1 cellular context compared by ENCODE assay signal in the genomic region with DNA sequence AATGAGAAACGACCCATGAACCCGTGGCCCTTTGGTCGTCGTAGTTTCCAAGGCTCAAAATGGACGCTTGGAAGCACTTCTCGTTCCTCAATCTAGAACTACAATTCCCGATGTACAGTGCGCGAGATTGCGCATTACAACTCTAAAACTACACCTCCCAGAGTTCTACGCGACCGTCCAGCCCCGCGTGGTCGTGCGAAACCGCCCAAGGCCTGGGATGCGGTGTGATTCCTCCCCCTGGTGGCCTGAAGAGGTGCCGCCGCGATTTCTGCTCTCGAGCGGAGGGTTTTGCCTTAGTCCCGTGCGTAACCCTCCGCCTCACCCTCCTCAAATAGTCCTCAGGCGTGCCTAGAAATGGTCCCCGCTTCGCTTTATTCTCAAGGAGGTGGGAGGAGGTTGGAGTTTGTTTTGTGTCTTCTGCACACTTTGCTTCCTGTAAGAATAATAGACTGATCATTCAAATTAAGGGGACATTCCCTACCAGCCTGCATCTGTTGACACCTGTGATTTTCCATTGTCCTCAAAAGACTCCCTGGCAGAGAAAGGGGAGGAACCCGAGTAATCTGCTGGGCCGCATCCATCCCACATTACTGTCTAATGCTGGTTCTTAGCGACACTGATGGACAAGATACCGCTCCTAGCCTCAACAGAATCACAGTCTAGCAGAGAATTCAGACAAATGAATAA.
TF ChIP-seq lines count a peak whose summit lies in the region.

No MANE protein-coding gene starts in this region.

TF ChIP-seq in K562, 482 proteins besides CTCF, POLR2A, EP300 and RAD21 (continued from another document and continues in another):
- TF ChIP-seq, protein P1, sequence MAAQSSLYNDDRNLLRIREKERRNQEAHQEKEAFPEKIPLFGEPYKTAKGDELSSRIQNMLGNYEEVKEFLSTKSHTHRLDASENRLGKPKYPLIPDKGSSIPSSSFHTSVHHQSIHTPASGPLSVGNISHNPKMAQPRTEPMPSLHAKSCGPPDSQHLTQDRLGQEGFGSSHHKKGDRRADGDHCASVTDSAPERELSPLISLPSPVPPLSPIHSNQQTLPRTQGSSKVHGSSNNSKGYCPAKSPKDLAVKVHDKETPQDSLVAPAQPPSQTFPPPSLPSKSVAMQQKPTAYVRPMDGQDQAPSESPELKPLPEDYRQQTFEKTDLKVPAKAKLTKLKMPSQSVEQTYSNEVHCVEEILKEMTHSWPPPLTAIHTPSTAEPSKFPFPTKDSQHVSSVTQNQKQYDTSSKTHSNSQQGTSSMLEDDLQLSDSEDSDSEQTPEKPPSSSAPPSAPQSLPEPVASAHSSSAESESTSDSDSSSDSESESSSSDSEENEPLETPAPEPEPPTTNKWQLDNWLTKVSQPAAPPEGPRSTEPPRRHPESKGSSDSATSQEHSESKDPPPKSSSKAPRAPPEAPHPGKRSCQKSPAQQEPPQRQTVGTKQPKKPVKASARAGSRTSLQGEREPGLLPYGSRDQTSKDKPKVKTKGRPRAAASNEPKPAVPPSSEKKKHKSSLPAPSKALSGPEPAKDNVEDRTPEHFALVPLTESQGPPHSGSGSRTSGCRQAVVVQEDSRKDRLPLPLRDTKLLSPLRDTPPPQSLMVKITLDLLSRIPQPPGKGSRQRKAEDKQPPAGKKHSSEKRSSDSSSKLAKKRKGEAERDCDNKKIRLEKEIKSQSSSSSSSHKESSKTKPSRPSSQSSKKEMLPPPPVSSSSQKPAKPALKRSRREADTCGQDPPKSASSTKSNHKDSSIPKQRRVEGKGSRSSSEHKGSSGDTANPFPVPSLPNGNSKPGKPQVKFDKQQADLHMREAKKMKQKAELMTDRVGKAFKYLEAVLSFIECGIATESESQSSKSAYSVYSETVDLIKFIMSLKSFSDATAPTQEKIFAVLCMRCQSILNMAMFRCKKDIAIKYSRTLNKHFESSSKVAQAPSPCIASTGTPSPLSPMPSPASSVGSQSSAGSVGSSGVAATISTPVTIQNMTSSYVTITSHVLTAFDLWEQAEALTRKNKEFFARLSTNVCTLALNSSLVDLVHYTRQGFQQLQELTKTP (IDR thresholded peaks at IDR 0.05; ENCODE audit: low read depth in 1 of 2, partially characterized antibody in 2 of 2) = peak; percentile 89 to 100
- TF ChIP-seq, protein P2, sequence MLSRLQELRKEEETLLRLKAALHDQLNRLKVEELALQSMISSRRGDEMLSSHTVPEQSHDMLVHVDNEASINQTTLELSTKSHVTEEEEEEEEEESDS (CRISPR knock-in tag; IDR thresholded peaks at IDR 0.05) = no peak
- TF ChIP-seq OTX1 (CRISPR knock-in tag; IDR thresholded peaks at IDR 0.05) (no peak), THRAP3 (IDR thresholded peaks at IDR 0.05; ENCODE audit: borderline replicate concordance) (peak; percentile 85), ZNF184 (CRISPR knock-in tag; IDR thresholded peaks at IDR 0.05) (no peak), XRCC4 (IDR thresholded peaks at IDR 0.05; ENCODE audit: extremely low read depth, insufficient read depth, insufficient read length) (no peak), MCM3 (IDR thresholded peaks at IDR 0.05) (no peak), ZNF239 (CRISPR knock-in tag; IDR thresholded peaks at IDR 0.05) (peak; percentile 80), FOXJ3 (CRISPR knock-in tag; IDR thresholded peaks at IDR 0.05) (no peak), ETV1 (tag; conservative IDR thresholded peaks at IDR 0.05; ENCODE audit: low read depth) (peak; percentile 79), TCF3 (CRISPR knock-in tag; IDR thresholded peaks at IDR 0.05) (no peak), KDM5B (IDR thresholded peaks at IDR 0.05; ENCODE audit: insufficient replicate concordance, low read depth, low read length) (peak; percentile 74), KHSRP (IDR thresholded peaks at IDR 0.05) (peak; percentile 74; the same call in 1 of the 2 replicates), ZNF707 (CRISPR knock-in tag; conservative IDR thresholded peaks at IDR 0.05) (no peak), NCOA1 (IDR thresholded peaks at IDR 0.05; ENCODE audit: low read depth) (peak; percentile 88), SMAD1 (IDR thresholded peaks at IDR 0.05; ENCODE audit: low read depth, low read length, partially characterized antibody) (no peak), ZNF197 (CRISPR knock-in tag; IDR thresholded peaks at IDR 0.05; ENCODE audit: low read depth) (peak; percentile 99), MCM7 (IDR thresholded peaks at IDR 0.05) (no peak; a peak in 1 of 4 replicates), FOXJ2 (tag; IDR thresholded peaks at IDR 0.05) (peak; percentile 97), KDM2B (CRISPR knock-in tag; IDR thresholded peaks at IDR 0.05) (peak; percentile 95), SIX5 (IDR thresholded peaks at IDR 0.05; ENCODE audit: borderline replicate concordance in 1 of 2, insufficient read depth in 1 of 2, low read depth in 1 of 2, low read length in 2 of 2) (peak; percentile 100), FOXA3 (CRISPR knock-in tag; conservative IDR thresholded peaks at IDR 0.05 in 1 of 2, IDR thresholded peaks at IDR 0.05 in 1 of 2) (peak in 1 of 2 experiments; percentile 30; a peak in 1 of 4 replicates), NR2F6 (CRISPR knock-in tag; IDR thresholded peaks at IDR 0.05) (no peak), CHD1 (IDR thresholded peaks at IDR 0.05; ENCODE audit: low read length) (no peak), HDAC1 (IDR thresholded peaks at IDR 0.05) (peak; percentile 37 to 91; a peak in 3 of 4 replicates), SRSF7 (optimal IDR thresholded peaks at IDR 0.05; ENCODE audit: low read depth, low read length) (no peak), CEBPB (tag; IDR thresholded peaks at IDR 0.05) (peak; percentile 95), ZKSCAN8 (CRISPR knock-in tag; IDR thresholded peaks at IDR 0.05) (0 out of 2 replicates have a peak, but pooled peaks have one; percentile 65), BHLHE40 (IDR thresholded peaks at IDR 0.05; ENCODE audit: low read length) (peak; percentile 98), SMAD3 (CRISPR knock-in tag; conservative IDR thresholded peaks at IDR 0.05) (peak; percentile 88), BCL6 (CRISPR knock-in tag; IDR thresholded peaks at IDR 0.05) (peak; percentile 72), NEUROD1 (IDR thresholded peaks at IDR 0.05; ENCODE audit: borderline replicate concordance, low read depth, low read length, partially characterized antibody) (peak; percentile 80), ZNF764 (CRISPR knock-in tag; IDR thresholded peaks at IDR 0.05; ENCODE audit: low read depth) (no peak), ZBTB7A (IDR thresholded peaks at IDR 0.05; ENCODE audit: borderline replicate concordance, control insufficient read depth, low read depth, low read length) (peak; percentile 78), ZFP36 (IDR thresholded peaks at IDR 0.05; ENCODE audit: low read depth, low read length, partially characterized antibody) (no peak), SNIP1 (IDR thresholded peaks at IDR 0.05; ENCODE audit: low read depth) (no peak), HOXB6 (CRISPR knock-in tag; IDR thresholded peaks at IDR 0.05; ENCODE audit: borderline replicate concordance) (no peak), ESRRB (CRISPR knock-in tag; IDR thresholded peaks at IDR 0.05; ENCODE audit: borderline replicate concordance) (no peak), ZNF76 (CRISPR knock-in tag; IDR thresholded peaks at IDR 0.05; ENCODE audit: borderline replicate concordance) (no peak; the same call in none of the 2 replicates), MEIS2 (IDR thresholded peaks at IDR 0.05; ENCODE audit: partially characterized antibody) (peak; percentile 67)
- TF ChIP-seq, protein P3, sequence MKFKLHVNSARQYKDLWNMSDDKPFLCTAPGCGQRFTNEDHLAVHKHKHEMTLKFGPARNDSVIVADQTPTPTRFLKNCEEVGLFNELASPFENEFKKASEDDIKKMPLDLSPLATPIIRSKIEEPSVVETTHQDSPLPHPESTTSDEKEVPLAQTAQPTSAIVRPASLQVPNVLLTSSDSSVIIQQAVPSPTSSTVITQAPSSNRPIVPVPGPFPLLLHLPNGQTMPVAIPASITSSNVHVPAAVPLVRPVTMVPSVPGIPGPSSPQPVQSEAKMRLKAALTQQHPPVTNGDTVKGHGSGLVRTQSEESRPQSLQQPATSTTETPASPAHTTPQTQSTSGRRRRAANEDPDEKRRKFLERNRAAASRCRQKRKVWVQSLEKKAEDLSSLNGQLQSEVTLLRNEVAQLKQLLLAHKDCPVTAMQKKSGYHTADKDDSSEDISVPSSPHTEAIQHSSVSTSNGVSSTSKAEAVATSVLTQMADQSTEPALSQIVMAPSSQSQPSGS (CRISPR knock-in tag; IDR thresholded peaks at IDR 0.05) = no peak
- TF ChIP-seq, protein P4, sequence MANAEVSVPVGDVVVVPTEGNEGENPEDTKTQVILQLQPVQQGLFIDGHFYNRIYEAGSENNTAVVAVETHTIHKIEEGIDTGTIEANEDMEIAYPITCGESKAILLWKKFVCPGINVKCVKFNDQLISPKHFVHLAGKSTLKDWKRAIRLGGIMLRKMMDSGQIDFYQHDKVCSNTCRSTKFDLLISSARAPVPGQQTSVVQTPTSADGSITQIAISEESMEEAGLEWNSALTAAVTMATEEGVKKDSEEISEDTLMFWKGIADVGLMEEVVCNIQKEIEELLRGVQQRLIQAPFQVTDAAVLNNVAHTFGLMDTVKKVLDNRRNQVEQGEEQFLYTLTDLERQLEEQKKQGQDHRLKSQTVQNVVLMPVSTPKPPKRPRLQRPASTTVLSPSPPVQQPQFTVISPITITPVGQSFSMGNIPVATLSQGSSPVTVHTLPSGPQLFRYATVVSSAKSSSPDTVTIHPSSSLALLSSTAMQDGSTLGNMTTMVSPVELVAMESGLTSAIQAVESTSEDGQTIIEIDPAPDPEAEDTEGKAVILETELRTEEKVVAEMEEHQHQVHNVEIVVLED (CRISPR knock-in tag; IDR thresholded peaks at IDR 0.05) = peak; percentile 78
- TF ChIP-seq, protein P5, sequence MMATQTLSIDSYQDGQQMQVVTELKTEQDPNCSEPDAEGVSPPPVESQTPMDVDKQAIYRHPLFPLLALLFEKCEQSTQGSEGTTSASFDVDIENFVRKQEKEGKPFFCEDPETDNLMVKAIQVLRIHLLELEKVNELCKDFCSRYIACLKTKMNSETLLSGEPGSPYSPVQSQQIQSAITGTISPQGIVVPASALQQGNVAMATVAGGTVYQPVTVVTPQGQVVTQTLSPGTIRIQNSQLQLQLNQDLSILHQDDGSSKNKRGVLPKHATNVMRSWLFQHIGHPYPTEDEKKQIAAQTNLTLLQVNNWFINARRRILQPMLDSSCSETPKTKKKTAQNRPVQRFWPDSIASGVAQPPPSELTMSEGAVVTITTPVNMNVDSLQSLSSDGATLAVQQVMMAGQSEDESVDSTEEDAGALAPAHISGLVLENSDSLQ (IDR thresholded peaks at IDR 0.05) = peak; percentile 52
- TF ChIP-seq, protein P6, sequence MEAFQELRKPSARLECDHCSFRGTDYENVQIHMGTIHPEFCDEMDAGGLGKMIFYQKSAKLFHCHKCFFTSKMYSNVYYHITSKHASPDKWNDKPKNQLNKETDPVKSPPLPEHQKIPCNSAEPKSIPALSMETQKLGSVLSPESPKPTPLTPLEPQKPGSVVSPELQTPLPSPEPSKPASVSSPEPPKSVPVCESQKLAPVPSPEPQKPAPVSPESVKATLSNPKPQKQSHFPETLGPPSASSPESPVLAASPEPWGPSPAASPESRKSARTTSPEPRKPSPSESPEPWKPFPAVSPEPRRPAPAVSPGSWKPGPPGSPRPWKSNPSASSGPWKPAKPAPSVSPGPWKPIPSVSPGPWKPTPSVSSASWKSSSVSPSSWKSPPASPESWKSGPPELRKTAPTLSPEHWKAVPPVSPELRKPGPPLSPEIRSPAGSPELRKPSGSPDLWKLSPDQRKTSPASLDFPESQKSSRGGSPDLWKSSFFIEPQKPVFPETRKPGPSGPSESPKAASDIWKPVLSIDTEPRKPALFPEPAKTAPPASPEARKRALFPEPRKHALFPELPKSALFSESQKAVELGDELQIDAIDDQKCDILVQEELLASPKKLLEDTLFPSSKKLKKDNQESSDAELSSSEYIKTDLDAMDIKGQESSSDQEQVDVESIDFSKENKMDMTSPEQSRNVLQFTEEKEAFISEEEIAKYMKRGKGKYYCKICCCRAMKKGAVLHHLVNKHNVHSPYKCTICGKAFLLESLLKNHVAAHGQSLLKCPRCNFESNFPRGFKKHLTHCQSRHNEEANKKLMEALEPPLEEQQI (IDR thresholded peaks at IDR 0.05) = peak; percentile 95; the same call in 1 of the 2 replicates
- TF ChIP-seq, protein P7, sequence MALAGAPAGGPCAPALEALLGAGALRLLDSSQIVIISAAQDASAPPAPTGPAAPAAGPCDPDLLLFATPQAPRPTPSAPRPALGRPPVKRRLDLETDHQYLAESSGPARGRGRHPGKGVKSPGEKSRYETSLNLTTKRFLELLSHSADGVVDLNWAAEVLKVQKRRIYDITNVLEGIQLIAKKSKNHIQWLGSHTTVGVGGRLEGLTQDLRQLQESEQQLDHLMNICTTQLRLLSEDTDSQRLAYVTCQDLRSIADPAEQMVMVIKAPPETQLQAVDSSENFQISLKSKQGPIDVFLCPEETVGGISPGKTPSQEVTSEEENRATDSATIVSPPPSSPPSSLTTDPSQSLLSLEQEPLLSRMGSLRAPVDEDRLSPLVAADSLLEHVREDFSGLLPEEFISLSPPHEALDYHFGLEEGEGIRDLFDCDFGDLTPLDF (CRISPR knock-in tag; IDR thresholded peaks at IDR 0.05) = peak; percentile 62; the same call in 1 of the 2 replicates
- TF ChIP-seq, protein P8, sequence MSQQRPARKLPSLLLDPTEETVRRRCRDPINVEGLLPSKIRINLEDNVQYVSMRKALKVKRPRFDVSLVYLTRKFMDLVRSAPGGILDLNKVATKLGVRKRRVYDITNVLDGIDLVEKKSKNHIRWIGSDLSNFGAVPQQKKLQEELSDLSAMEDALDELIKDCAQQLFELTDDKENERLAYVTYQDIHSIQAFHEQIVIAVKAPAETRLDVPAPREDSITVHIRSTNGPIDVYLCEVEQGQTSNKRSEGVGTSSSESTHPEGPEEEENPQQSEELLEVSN (IDR thresholded peaks at IDR 0.05; ENCODE audit: borderline replicate concordance in 1 of 2, extremely low read depth in 1 of 2, insufficient read depth in 1 of 2, insufficient read length in 1 of 2, low read depth in 1 of 2, low read length in 1 of 2, poor library complexity in 1 of 2, severe bottlenecking in 1 of 2) = peak; percentile 73 to 74
- TF ChIP-seq, protein P9, sequence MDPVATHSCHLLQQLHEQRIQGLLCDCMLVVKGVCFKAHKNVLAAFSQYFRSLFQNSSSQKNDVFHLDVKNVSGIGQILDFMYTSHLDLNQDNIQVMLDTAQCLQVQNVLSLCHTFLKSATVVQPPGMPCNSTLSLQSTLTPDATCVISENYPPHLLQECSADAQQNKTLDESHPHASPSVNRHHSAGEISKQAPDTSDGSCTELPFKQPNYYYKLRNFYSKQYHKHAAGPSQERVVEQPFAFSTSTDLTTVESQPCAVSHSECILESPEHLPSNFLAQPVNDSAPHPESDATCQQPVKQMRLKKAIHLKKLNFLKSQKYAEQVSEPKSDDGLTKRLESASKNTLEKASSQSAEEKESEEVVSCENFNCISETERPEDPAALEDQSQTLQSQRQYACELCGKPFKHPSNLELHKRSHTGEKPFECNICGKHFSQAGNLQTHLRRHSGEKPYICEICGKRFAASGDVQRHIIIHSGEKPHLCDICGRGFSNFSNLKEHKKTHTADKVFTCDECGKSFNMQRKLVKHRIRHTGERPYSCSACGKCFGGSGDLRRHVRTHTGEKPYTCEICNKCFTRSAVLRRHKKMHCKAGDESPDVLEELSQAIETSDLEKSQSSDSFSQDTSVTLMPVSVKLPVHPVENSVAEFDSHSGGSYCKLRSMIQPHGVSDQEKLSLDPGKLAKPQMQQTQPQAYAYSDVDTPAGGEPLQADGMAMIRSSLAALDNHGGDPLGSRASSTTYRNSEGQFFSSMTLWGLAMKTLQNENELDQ (CRISPR knock-in tag; IDR thresholded peaks at IDR 0.05; ENCODE audit: borderline replicate concordance) = no peak
